ENCODE assay signal across 1 cellular context in the genomic region with DNA sequence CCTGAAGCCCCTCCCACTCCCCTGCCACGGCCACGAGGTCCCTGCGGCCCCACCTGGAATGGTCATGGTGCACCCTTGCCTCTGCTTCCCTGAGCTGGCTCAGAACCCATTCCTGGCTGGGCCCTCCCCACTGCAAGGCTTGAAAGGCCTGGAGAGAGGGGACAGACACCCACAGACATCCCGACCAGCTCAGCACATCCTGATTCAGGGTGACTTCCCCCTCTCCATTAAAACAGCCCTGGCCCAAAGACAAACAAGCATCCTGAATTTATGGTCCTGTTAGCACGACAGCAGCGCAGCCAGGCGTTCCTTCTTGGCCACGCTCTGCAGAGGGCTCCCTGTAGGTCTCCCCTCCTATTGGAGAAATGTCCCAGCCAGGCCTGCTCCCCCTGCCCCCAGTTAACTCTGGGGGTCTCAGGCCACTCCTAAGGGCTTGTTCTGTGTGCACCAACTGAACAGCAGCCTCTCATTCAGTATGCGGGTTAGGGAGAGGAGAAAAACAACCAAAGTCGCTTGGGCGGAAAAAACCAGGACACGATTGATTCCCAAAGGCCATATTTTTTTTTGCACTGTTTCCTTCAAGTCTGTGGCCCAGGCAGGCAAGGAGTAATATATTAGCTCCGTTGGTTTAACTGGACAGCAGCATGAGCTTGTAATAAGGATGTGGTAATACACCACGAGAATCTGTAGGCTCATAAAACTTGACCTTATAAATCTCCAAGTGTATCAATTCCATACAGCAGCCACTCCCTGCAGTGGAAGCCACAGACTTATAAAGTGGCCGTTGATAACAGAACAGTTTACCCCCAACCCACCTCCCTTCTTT.
TF ChIP-seq lines count a peak whose summit lies in the region.

No MANE protein-coding gene starts in this region.

TF ChIP-seq in SK-N-SH, 30 proteins besides CTCF, POLR2A, EP300 and RAD21 (continued from another document):
- TF ChIP-seq, protein P1, sequence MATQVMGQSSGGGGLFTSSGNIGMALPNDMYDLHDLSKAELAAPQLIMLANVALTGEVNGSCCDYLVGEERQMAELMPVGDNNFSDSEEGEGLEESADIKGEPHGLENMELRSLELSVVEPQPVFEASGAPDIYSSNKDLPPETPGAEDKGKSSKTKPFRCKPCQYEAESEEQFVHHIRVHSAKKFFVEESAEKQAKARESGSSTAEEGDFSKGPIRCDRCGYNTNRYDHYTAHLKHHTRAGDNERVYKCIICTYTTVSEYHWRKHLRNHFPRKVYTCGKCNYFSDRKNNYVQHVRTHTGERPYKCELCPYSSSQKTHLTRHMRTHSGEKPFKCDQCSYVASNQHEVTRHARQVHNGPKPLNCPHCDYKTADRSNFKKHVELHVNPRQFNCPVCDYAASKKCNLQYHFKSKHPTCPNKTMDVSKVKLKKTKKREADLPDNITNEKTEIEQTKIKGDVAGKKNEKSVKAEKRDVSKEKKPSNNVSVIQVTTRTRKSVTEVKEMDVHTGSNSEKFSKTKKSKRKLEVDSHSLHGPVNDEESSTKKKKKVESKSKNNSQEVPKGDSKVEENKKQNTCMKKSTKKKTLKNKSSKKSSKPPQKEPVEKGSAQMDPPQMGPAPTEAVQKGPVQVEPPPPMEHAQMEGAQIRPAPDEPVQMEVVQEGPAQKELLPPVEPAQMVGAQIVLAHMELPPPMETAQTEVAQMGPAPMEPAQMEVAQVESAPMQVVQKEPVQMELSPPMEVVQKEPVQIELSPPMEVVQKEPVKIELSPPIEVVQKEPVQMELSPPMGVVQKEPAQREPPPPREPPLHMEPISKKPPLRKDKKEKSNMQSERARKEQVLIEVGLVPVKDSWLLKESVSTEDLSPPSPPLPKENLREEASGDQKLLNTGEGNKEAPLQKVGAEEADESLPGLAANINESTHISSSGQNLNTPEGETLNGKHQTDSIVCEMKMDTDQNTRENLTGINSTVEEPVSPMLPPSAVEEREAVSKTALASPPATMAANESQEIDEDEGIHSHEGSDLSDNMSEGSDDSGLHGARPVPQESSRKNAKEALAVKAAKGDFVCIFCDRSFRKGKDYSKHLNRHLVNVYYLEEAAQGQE (IDR thresholded peaks at IDR 0.05; ENCODE audit: low read depth, low read length), result no peak
- TF ChIP-seq RCOR1 (IDR thresholded peaks at IDR 0.05; ENCODE audit: low read length), result no peak
- TF ChIP-seq, protein P2, sequence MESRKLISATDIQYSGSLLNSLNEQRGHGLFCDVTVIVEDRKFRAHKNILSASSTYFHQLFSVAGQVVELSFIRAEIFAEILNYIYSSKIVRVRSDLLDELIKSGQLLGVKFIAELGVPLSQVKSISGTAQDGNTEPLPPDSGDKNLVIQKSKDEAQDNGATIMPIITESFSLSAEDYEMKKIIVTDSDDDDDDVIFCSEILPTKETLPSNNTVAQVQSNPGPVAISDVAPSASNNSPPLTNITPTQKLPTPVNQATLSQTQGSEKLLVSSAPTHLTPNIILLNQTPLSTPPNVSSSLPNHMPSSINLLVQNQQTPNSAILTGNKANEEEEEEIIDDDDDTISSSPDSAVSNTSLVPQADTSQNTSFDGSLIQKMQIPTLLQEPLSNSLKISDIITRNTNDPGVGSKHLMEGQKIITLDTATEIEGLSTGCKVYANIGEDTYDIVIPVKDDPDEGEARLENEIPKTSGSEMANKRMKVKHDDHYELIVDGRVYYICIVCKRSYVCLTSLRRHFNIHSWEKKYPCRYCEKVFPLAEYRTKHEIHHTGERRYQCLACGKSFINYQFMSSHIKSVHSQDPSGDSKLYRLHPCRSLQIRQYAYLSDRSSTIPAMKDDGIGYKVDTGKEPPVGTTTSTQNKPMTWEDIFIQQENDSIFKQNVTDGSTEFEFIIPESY (IDR thresholded peaks at IDR 0.05; ENCODE audit: borderline replicate concordance, low read depth), result no peak
- TF ChIP-seq IRF3 (IDR thresholded peaks at IDR 0.05; ENCODE audit: low read depth, low read length), result no peak
- TF ChIP-seq EZH2phosphoT487 (IDR thresholded peaks at IDR 0.05; ENCODE audit: borderline replicate concordance, low read depth), result no peak
